In genomic region chr11:105609341-105609781, GRCh38 we compare ENCODE assay signal across 8 cellular contexts. TPM values are rescaled to one million over a fixed set of nuclear protein-coding genes. Genes with fewer than 3 reads are reported as not detected.
DNase-seq lines count a peak whose midpoint lies in the region; ATAC-seq lines count a peak whose summit lies in the region.

No MANE protein-coding gene starts in this region.

- DNase-seq in DMS153 treated with DMSO at 0.1 percent for 48 hours (lab: John Stamatoyannopoulos, UW; ENCODE audit: unreplicated experiment) (peak; percentile 13), DMS153 (lab: John Stamatoyannopoulos, UW) (no peak), HuH-7.5 (ENCODE audit: low spot score) (peak; percentile 31), inferior parietal cortex (ENCODE audit: extremely low spot score) (peak; percentile 62), GM19240 (ENCODE audit: insufficient read length, low spot score) (no peak), NCI-H2196 (lab: John Stamatoyannopoulos, UW; ENCODE audit: unreplicated experiment) (no peak)
- DNase-seq in activated CD8-positive, alpha-beta T cell treated with anti-CD3 and anti-CD28 coated beads, Interleukin-2, amount 10 ng/mL, durations not matched to agents 7 days and 5 days, result no peak

- no peaks in the 10 kb centered on the region for H3K36me3 Mint-ChIP-seq in activated CD8-positive, alpha-beta T cell treated with anti-CD3 and anti-CD28 coated beads, Interleukin-2, amount 10 ng/mL, durations not matched to agents 7 days and 5 days (ENCODE audit: low read depth)

- no peaks in the 10 kb centered on the region for H3K9me3 Mint-ChIP-seq in activated CD8-positive, alpha-beta T cell treated with anti-CD3 and anti-CD28 coated beads, Interleukin-2, amount 10 ng/mL, durations not matched to agents 7 days and 5 days (ENCODE audit: insufficient read depth)

- H3K27me3 Mint-ChIP-seq in activated CD8-positive, alpha-beta T cell treated with anti-CD3 and anti-CD28 coated beads, Interleukin-2, amount 10 ng/mL, durations not matched to agents 7 days and 5 days (ENCODE audit: low read depth), result peaks cover 37% of the 10 kb centered on the region

- ATAC-seq in GM21447 (IDR thresholded peaks at IDR 0.05; ENCODE audit: unreplicated experiment), result peak; percentile 80
- ATAC-seq in activated CD8-positive, alpha-beta T cell treated with anti-CD3 and anti-CD28 coated beads, Interleukin-2, amount 10 ng/mL, durations not matched to agents 7 days and 5 days, result peak; percentile 49

- H3K27ac Mint-ChIP-seq in activated CD8-positive, alpha-beta T cell treated with anti-CD3 and anti-CD28 coated beads, Interleukin-2, amount 10 ng/mL, durations not matched to agents 7 days and 5 days, result no peak overlapping the region

- no peak overlapping the region for H3K4me3 Mint-ChIP-seq in activated CD8-positive, alpha-beta T cell treated with anti-CD3 and anti-CD28 coated beads, Interleukin-2, amount 10 ng/mL, durations not matched to agents 7 days and 5 days

- CTCF ChIA-PET in activated CD8-positive, alpha-beta T cell treated with anti-CD3 and anti-CD28 coated beads, Interleukin-2, amount 10 ng/mL, durations not matched to agents 7 days and 5 days (lab: Charles Lee), result no interaction called here

- POLR2A ChIA-PET in activated CD8-positive, alpha-beta T cell treated with anti-CD3 and anti-CD28 coated beads, Interleukin-2, amount 10 ng/mL, durations not matched to agents 7 days and 5 days (lab: Charles Lee), result no interaction called here

- H3K4me1 Mint-ChIP-seq in activated CD8-positive, alpha-beta T cell treated with anti-CD3 and anti-CD28 coated beads, Interleukin-2, amount 10 ng/mL, durations not matched to agents 7 days and 5 days (ENCODE audit: low read depth), result peaks cover 4% of the 10 kb centered on the region

RNA-seq across cellular contexts. Expression of gene GRIA4, which starts 0.5 kb away (rescaled TPM):
- not detected for total RNA-seq in activated CD8-positive, alpha-beta T cell treated with anti-CD3 and anti-CD28 coated beads, Interleukin-2, amount 10 ng/mL, durations not matched to agents 7 days and 5 days

Comparison
In these comparisons a context has a peak if more than half of its experiments do, and no peak if none do; other contexts are left out.
1. DNase-seq: peak in DMS153 treated with DMSO at 0.1 percent for 48 hours (single experiment), HuH-7.5 (single experiment) and inferior parietal cortex (single experiment); none in DMS153 (single experiment), activated CD8-positive, alpha-beta T cell treated with anti-CD3 and anti-CD28 coated beads, Interleukin-2, amount 10 ng/mL, durations not matched to agents 7 days and 5 days (single experiment), GM19240 (single experiment) and NCI-H2196 (single experiment).